33 cellular contexts compared by ENCODE assay signal in the genomic region with DNA sequence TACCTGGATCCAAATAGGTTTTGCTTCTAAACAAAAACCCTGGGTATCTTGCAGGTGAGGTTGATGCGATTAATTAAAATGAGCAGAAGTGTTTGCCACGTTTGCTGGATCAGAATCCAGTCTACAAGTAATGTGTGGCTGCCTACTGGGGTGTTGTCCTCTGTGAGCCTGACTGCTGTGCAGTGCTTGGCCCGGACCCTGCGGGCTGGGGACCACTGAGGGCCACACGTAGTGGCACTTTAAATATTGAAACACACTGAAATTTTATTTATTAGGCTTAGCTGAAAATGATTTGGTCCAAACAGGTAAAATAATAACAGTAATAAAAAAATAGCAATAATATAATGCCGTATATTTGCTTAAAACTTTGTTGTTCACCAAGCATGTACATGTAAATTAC.
"Had no signal": no experiment of that assay in that cellular context is flagged by ENCODE, and none has a peak within 500 bp of the region (broad histone marks: within the 10 kb centered on the region; RNA-seq: fewer than 3 reads in every experiment).

No MANE protein-coding gene starts in this region.

- H3K27me3 ChIP-seq: adrenal gland, ascending aorta, body of pancreas, brain microvascular endothelial cell, breast epithelium, cardiac muscle cell had no signal

- ATAC-seq: activated naive CD4-positive, alpha-beta T cell treated with anti-CD3 and anti-CD28 coated beads, Interleukin-2, amount 50 U/mL, for 72 hours; activated naive CD8-positive, alpha-beta T cell treated with anti-CD3 and anti-CD28 coated beads, Interleukin-2, amount 50 U/mL, for 24 hours; activated T-cell treated with anti-CD3 and anti-CD28 coated beads, Interleukin-2, amount 50 U/mL, for 4 hours; activated T-cell treated with anti-CD3 and anti-CD28 coated beads, Interleukin-2, amount 50 U/mL, for 72 hours; activated T-helper 17 cell treated with anti-CD3 and anti-CD28 coated beads, Interleukin-2, amount 50 U/mL, for 72 hours; body of pancreas had no signal

- H3K4me3 ChIP-seq: adrenal gland, ascending aorta, body of pancreas, breast epithelium, cardiac muscle cell had no signal

- H3K9me3 ChIP-seq: adrenal gland, ascending aorta, body of pancreas, breast epithelium had no signal

- H3K36me3 ChIP-seq: adrenal gland, ascending aorta, brain microvascular endothelial cell, breast epithelium, cardiac muscle cell had no signal

- H3K27ac ChIP-seq: adrenal gland, ascending aorta, body of pancreas, brain microvascular endothelial cell, breast epithelium, cardiac muscle cell had no signal

- DNase-seq: activated effector memory CD4-positive, alpha-beta T cell treated with anti-CD3 and anti-CD28 coated beads, Interleukin-2, amount 50 U/mL, for 16 hours; activated effector memory CD4-positive, alpha-beta T cell treated with Interleukin-2 at 50 U/mL for 16 hours; activated gamma-delta T cell; activated gamma-delta T cell treated with Interleukin-2 at 50 U/mL for 16 hours; activated naive CD4-positive, alpha-beta T cell; activated naive CD4-positive, alpha-beta T cell treated with anti-CD3 and anti-CD28 coated beads for 36 hours; activated naive CD4-positive, alpha-beta T cell treated with anti-CD3 and anti-CD28 coated beads, Interleukin-2, amount 10 ng/mL, durations not matched to agents 7 days and 5 days; activated naive CD4-positive, alpha-beta T cell treated with anti-CD3 and anti-CD28 coated beads, Interleukin-2, amount 50 U/mL, for 16 hours; activated naive CD4-positive, alpha-beta T cell treated with Interleukin-2 at 50 U/mL for 16 hours; activated naive CD8-positive, alpha-beta T cell treated with anti-CD3 and anti-CD28 coated beads for 36 hours; activated naive CD8-positive, alpha-beta T cell treated with anti-CD3 and anti-CD28 coated beads, Interleukin-2, amount 10 ng/mL, durations not matched to agents 7 days and 5 days; activated naive CD8-positive, alpha-beta T cell treated with anti-CD3 and anti-CD28 coated beads, Interleukin-2, amount 50 U/mL, for 24 hours; activated T-cell treated with anti-CD3 and anti-CD28 coated beads, Interleukin-2, amount 50 U/mL, for 24 hours; activated T-cell treated with anti-CD3 and anti-CD28 coated beads, Interleukin-2, amount 50 U/mL, for 4 hours; activated T-cell treated with anti-CD3 and anti-CD28 coated beads, Interleukin-2, amount 50 U/mL, for 48 hours; activated T-cell treated with anti-CD3 and anti-CD28 coated beads, Interleukin-2, amount 50 U/mL, for 72 hours; adrenal gland; amniotic stem cell; amygdala; anterior cingulate cortex; aorta; body of pancreas; brain microvascular endothelial cell; caudate nucleus; central memory CD4-positive, alpha-beta T cell; cerebellar nuclear complex had no signal

- H3K4me1 ChIP-seq: adrenal gland, ascending aorta, body of pancreas, breast epithelium had no signal

- FAIRE-seq: astrocyte, bronchial epithelial cell had no signal
